ENCODE assay signal across 16 cellular contexts in the genomic region with DNA sequence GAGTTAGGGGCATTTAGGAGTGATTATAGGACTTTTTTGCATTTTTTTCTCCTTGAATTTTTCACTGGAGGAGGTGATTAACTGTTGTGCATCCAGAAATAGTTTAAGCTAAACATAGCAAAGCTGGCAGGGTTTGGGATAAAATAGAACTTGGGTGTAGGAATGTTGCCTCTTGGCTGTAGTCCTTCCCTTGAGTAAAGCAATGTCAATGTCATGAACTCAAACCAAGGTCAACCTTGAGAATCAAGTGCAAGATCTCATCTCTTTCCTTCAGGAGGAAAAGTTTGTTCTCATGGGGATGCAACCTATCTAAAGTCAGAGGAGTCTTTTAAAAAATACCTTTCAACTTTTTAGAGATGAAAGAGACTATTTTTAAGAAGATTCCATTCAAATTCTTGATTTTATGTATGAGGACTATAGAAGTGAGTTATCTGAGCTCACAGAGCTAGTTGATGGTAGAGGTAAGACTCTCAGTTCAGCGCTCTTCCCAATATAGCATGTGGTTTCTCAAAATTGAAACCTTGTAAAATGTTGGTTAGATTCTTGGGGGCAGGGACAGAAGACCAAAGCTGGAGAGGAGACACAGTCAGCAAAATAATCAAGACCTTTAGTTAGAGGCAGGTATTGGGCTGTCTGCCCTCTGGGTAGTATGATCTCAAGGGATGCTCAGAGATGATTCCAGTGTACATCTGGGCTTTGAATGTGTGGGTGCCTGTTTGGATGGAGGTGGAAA.
DNase-seq lines count a peak whose midpoint lies in the region; ATAC-seq and TF ChIP-seq lines count a peak whose summit lies in the region.
"Had no signal": no experiment of that assay in that cellular context is flagged by ENCODE, and none has a peak within 500 bp of the region (broad histone marks: within the 10 kb centered on the region; RNA-seq: fewer than 3 reads in every experiment).

No MANE protein-coding gene starts in this region.

- H3K23me2 ChIP-seq in H9 (ENCODE audit: insufficient read length, low read depth, low read length, poor library complexity, severe bottlenecking): no peaks in the 10 kb centered on the region

- intact Hi-C loops in ascending aorta (cut with DNase I): no loop called here

- POLR2A ChIA-PET in CD8-positive, alpha-beta memory T cell (lab: Charles Lee): no interaction called here

- no peak for TF ChIP-seq EP300 in gastroesophageal sphincter (IDR thresholded peaks at IDR 0.05)

- WGBS in H9 (ENCODE audit: extremely low coverage, insufficient read length, low lambda C conversion rate): no CpG with 5 or more reads among the region's 1 CpG
- WGBS in gastroesophageal sphincter (ENCODE audit: low coverage in 1 of 2), 2 donors: 83 to 100% methylated on average over 1 of the region's 1 CpG

- H3K56ac ChIP-seq in H9 (ENCODE audit: insufficient read length, low read depth, low read length): no peak overlapping the region

- H3K23ac ChIP-seq in H9 (ENCODE audit: insufficient read length, low read depth, low read length): no peak overlapping the region

- H4K20me1 ChIP-seq in H9 (ENCODE audit: control insufficient read depth, insufficient read depth, insufficient read length): no peaks in the 10 kb centered on the region

- no peak overlapping the region for H3K9ac ChIP-seq in H9 (ENCODE audit: extremely low read depth, insufficient read length, low read length)

- H3K14ac ChIP-seq in H9 (ENCODE audit: insufficient read depth, low read length): no peak overlapping the region

- H3K9me3 Mint-ChIP-seq in H9: peaks cover 2 to 4% of the 10 kb centered on the region in 2 experiments; a peak in 2 of 5 replicates
- peaks cover 4% of the 10 kb centered on the region for H3K9me3 Mint-ChIP-seq in nephron
- H3K9me3 Mint-ChIP-seq in CD8-positive, alpha-beta memory T cell: peaks cover 0 to 9% (median 6%) of the 10 kb centered on the region in 5 donors

- no peak for TF ChIP-seq CTCF in H9 (conservative IDR thresholded peaks at IDR 0.05)
- TF ChIP-seq CTCF in ascending aorta (IDR thresholded peaks at IDR 0.05): no peak
- no peak for TF ChIP-seq CTCF in gastroesophageal sphincter (IDR thresholded peaks at IDR 0.05)
- TF ChIP-seq CTCF in nephron (IDR thresholded peaks at IDR 0.05; ENCODE audit: unreplicated experiment in 3 of 3): no peak

- no peaks in the 10 kb centered on the region for H3K79me2 ChIP-seq in H9 (ENCODE audit: insufficient read depth, low read length)

- no peak overlapping the region for H2BK120ac ChIP-seq in H9 (ENCODE audit: low read depth, low read length, poor library complexity, severe bottlenecking)

- no peak for ATAC-seq in gastroesophageal sphincter
- ATAC-seq in HG02588 (IDR thresholded peaks at IDR 0.05; ENCODE audit: unreplicated experiment): no peak
- ATAC-seq: HCT116 had no signal

- no peak overlapping the region for H3K4ac ChIP-seq in H9 (ENCODE audit: low read depth, low read length)

- H4K91ac ChIP-seq in H9 (ENCODE audit: insufficient read length, low read depth, low read length): no peak overlapping the region

- no peak overlapping the region for H2BK20ac ChIP-seq in H9 (ENCODE audit: low read depth, low read length, poor library complexity, severe bottlenecking)

- H3K9me3 ChIP-seq in H9 (ENCODE audit: control insufficient read depth, low read depth, low read length): no peaks in the 10 kb centered on the region
- H3K9me3 ChIP-seq in ascending aorta: no peaks in the 10 kb centered on the region
- no peaks in the 10 kb centered on the region for H3K9me3 ChIP-seq in gastroesophageal sphincter
- no peaks in the 10 kb centered on the region for H3K9me3 ChIP-seq in CD8-positive, alpha-beta memory T cell (ENCODE audit: low read length)
- H3K9me3 ChIP-seq: Caco-2 had no signal

- peak overlapping the region; percentile 22 for H2AFZ ChIP-seq in H9 (ENCODE audit: low read length)

- no peak overlapping the region for H3K18ac ChIP-seq in H9 (ENCODE audit: insufficient read length, low read depth, low read length)

- peaks cover 19 to 37% of the 10 kb centered on the region in 2 experiments for H3K4me1 Mint-ChIP-seq in H9
- H3K4me1 Mint-ChIP-seq in nephron: peaks cover 14% of the 10 kb centered on the region
- H3K4me1 Mint-ChIP-seq in CD8-positive, alpha-beta memory T cell: no peaks in the 10 kb centered on the region
- H3K4me1 Mint-ChIP-seq: CD14-positive monocyte had no signal

- H3K4me3 Mint-ChIP-seq in H9 (no peak overlapping the region), nephron (no peak overlapping the region)
- no peak overlapping the region for H3K4me3 Mint-ChIP-seq in CD8-positive, alpha-beta memory T cell
- H3K4me3 Mint-ChIP-seq: CD14-positive monocyte had no signal

- H4K8ac ChIP-seq in H9 (replicated peaks; ENCODE audit: insufficient read length, low read depth, low read length): no peak overlapping the region

- no peak overlapping the region for H4K5ac ChIP-seq in H9 (ENCODE audit: insufficient read length, low read depth, low read length)

- CTCF ChIA-PET in CD8-positive, alpha-beta memory T cell (lab: Charles Lee): no interaction called here

- H3K4me3 ChIP-seq in ascending aorta (no peak overlapping the region), gastroesophageal sphincter (no peak overlapping the region)
- no peak overlapping the region for H3K4me3 ChIP-seq in CD8-positive, alpha-beta memory T cell (ENCODE audit: low read length)

- no peak overlapping the region for H2BK15ac ChIP-seq in H9 (ENCODE audit: low read depth, low read length)

- H3K4me2 ChIP-seq in H9 (ENCODE audit: insufficient read depth, insufficient read length, low read length): no peak overlapping the region

- no peak for TF ChIP-seq POLR2A in gastroesophageal sphincter (IDR thresholded peaks at IDR 0.05)

- H3K27me3 Mint-ChIP-seq in H9 (ENCODE audit: low read depth) (no peaks in the 10 kb centered on the region), nephron (ENCODE audit: low read depth) (peaks cover 7% of the 10 kb centered on the region)
- H3K27me3 Mint-ChIP-seq in CD8-positive, alpha-beta memory T cell: no peaks in the 10 kb centered on the region

- H3K27ac Mint-ChIP-seq in H9 (peak overlapping the region; percentile 31 to 56 (median 45); a peak in 3 of 7 replicates), nephron (peak overlapping the region in 2 of 3 experiments; percentile 2 to 58)
- H3K27ac Mint-ChIP-seq in CD8-positive, alpha-beta memory T cell: peak overlapping the region in 1 of 8 donors; percentile 40
- H3K27ac Mint-ChIP-seq: CD14-positive monocyte had no signal

- H3K4me1 ChIP-seq in H9 (ENCODE audit: insufficient read depth, low read length) (peaks cover 3% of the 10 kb centered on the region; the same call in 1 of the 2 replicates), ascending aorta (peaks cover 0 to 4% of the 10 kb centered on the region in 2 donors), gastroesophageal sphincter (peaks cover 0 to 20% (median 2%) of the 10 kb centered on the region in 3 donors)
- H3K4me1 ChIP-seq in CD8-positive, alpha-beta memory T cell (ENCODE audit: insufficient read depth, low read length): no peaks in the 10 kb centered on the region
- H3K4me1 ChIP-seq: Caco-2 had no signal

- H3K36me3 Mint-ChIP-seq in H9 (ENCODE audit: insufficient read depth in 1 of 3, low read depth in 3 of 3): no peaks in the 10 kb centered on the region
- H3K36me3 Mint-ChIP-seq in nephron (ENCODE audit: low read depth): no peaks in the 10 kb centered on the region
- H3K36me3 Mint-ChIP-seq in CD8-positive, alpha-beta memory T cell: no peaks in the 10 kb centered on the region
- H3K36me3 Mint-ChIP-seq: CD14-positive monocyte had no signal

- H3K79me1 ChIP-seq in H9 (ENCODE audit: insufficient read depth, low read depth, low read length, poor library complexity, severe bottlenecking): no peaks in the 10 kb centered on the region

- H3K27ac ChIP-seq in H9 (ENCODE audit: insufficient read length, low read depth, low read length) (no peak overlapping the region), ascending aorta (peak overlapping the region; percentile 39 to 53), gastroesophageal sphincter (peak overlapping the region in 3 of 4 donors; percentile 53 to 63 (median 55))
- H3K27ac ChIP-seq in CD8-positive, alpha-beta memory T cell (ENCODE audit: low read depth, low read length): no peak overlapping the region

- no peak for DNase-seq in H9
- no peak for DNase-seq in ascending aorta (ENCODE audit: low spot score in 2 of 2)
- no peak for DNase-seq in CD8-positive, alpha-beta memory T cell
- DNase-seq in hippocampal formation (lab: John Stamatoyannopoulos, UW): no peak
- no peak for DNase-seq in SW480 (ENCODE audit: low spot score)
- DNase-seq: Caco-2, DMS53, Karpas-422, NCI-H1105 treated with DMSO at 0.1 percent for 48 hours, NCI-H187, NCI-H774 had no signal

- H2BK12ac ChIP-seq in H9 (ENCODE audit: insufficient read length, low read depth, low read length): no peak overlapping the region

- no peak overlapping the region for H2BK5ac ChIP-seq in H9 (ENCODE audit: insufficient read length, low read length)

- no peaks in the 10 kb centered on the region for H3K36me3 ChIP-seq in ascending aorta
- H3K36me3 ChIP-seq in gastroesophageal sphincter: no peaks in the 10 kb centered on the region
- no peaks in the 10 kb centered on the region for H3K36me3 ChIP-seq in CD8-positive, alpha-beta memory T cell (ENCODE audit: insufficient read depth, low read length)

- H3T11ph ChIP-seq in H9 (ENCODE audit: low read length): no peak overlapping the region

- no peaks in the 10 kb centered on the region for H3K27me3 ChIP-seq in H9 (ENCODE audit: insufficient read depth, low read length)
- no peaks in the 10 kb centered on the region for H3K27me3 ChIP-seq in ascending aorta
- H3K27me3 ChIP-seq in gastroesophageal sphincter: no peaks in the 10 kb centered on the region
- H3K27me3 ChIP-seq in CD8-positive, alpha-beta memory T cell (ENCODE audit: insufficient read depth, low read length, poor library complexity, severe bottlenecking): no peaks in the 10 kb centered on the region

- no peak overlapping the region for H2AK5ac ChIP-seq in H9 (ENCODE audit: insufficient read length, low read length)

Comparison
In these comparisons a context has a peak if more than half of its experiments do, and no peak if none do; other contexts are left out.
1. H3K27ac ChIP-seq: peak in ascending aorta (2 of 2) and gastroesophageal sphincter (3 of 4); none in H9 (single experiment) and CD8-positive, alpha-beta memory T cell (single experiment).